ENCODE assay signal across 1 cellular context in the genomic region with DNA sequence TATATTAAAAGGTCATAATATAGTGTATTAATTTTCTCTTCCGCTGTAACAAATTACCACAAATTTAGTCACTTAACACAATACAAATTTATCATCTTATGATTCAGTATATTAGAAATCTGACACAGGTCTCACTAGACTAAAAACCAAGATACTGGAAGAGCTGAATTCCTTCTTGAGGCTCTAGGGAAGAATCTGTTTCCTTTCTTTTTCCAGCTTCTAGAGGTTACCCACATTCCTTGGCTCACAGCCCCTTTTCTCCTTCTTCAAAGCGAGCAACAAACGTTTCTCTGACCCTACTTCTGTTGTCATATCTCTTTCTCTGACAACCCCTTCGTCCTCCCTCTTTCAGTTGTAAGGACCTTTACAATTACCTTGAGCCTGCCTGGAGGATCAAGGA.
TF ChIP-seq lines count a peak whose summit lies in the region.

No MANE protein-coding gene starts in this region.

TF ChIP-seq in HepG2, 621 proteins besides CTCF, POLR2A, EP300 and RAD21:
- TF ChIP-seq CENPX (CRISPR knock-in tag; IDR thresholded peaks at IDR 0.05) (no peak), RBFOX2 (IDR thresholded peaks at IDR 0.05; ENCODE audit: low read depth, low read length) (no peak), IKZF1 (IDR thresholded peaks at IDR 0.05) (no peak), SKI (IDR thresholded peaks at IDR 0.05; ENCODE audit: partially characterized antibody) (no peak), NR2C2 (CRISPR knock-in tag; IDR thresholded peaks at IDR 0.05; ENCODE audit: borderline replicate concordance) (no peak)
